10 cellular contexts compared by ENCODE assay signal in genomic region chr7:143375298-143376034, GRCh38. TPM values are rescaled to one million over a fixed set of nuclear protein-coding genes. Genes with fewer than 3 reads are reported as not detected.
DNase-seq lines count a peak whose midpoint lies in the region; TF ChIP-seq lines count a peak whose summit lies in the region.
"Had no signal": no experiment of that assay in that cellular context is flagged by ENCODE, and none has a peak within 500 bp of the region (broad histone marks: within the 10 kb centered on the region; RNA-seq: fewer than 3 reads in every experiment).

No MANE protein-coding gene starts in this region.

- no peak for TF ChIP-seq CTCF in neural progenitor cell (IDR thresholded peaks at IDR 0.05)

- H3K27me3 ChIP-seq in neural progenitor cell: no peaks in the 10 kb centered on the region

- no peaks in the 10 kb centered on the region for H3K36me3 ChIP-seq in neural progenitor cell

- no peaks in the 10 kb centered on the region for H3K9me3 ChIP-seq in neural progenitor cell (ENCODE audit: low read depth)

- H2AFZ ChIP-seq in neural progenitor cell (replicated peaks): no peak overlapping the region

- H3K4me2 ChIP-seq in neural progenitor cell: no peak overlapping the region

- H3K9me3 Mint-ChIP-seq in dendritic cell treated with granulocyte-macrophage colony-stimulating factor and Interleukin-4, amounts not matched to agents 40 ng/mL and 50 ng/mL, for 4 days: no peaks in the 10 kb centered on the region
- peaks cover 2% of the 10 kb centered on the region for H3K9me3 Mint-ChIP-seq in neural progenitor cell

- H4K20me1 ChIP-seq in neural progenitor cell (ENCODE audit: low read depth): no peaks in the 10 kb centered on the region

- H3K9ac ChIP-seq in neural progenitor cell: no peak overlapping the region

- intact Hi-C loops in dendritic cell treated with granulocyte-macrophage colony-stimulating factor and Interleukin-4, amounts not matched to agents 40 ng/mL and 50 ng/mL, for 4 days (cut with micrococcal nuclease): no loop called here

- no peak overlapping the region for H3K4me3 ChIP-seq in neural progenitor cell

- DNase-seq in NK-92 treated with Interleukin-12 subunit alpha and Interleukin-12 subunit beta, amount 100 ng/mL, for 24 hours (lab: John Stamatoyannopoulos, UW): peak; percentile 76
- DNase-seq in NK-92 (lab: John Stamatoyannopoulos, UW; ENCODE audit: unreplicated experiment): no peak
- peak; percentile 36 for DNase-seq in SW480 (ENCODE audit: low spot score)
- DNase-seq in stimulated activated CD8-positive, alpha-beta memory T cell treated with anti-CD3 and anti-CD28 coated beads, Interleukin-7, amount 100 ng/mL, for 4 hours (ENCODE audit: low read depth in 2 of 2): peak; percentile 41 to 47
- DNase-seq in neural progenitor cell (ENCODE audit: low spot score): no peak
- DNase-seq in superior temporal gyrus (ENCODE audit: extremely low spot score): no peak
- no peak for DNase-seq in HuH-7 (ENCODE audit: low spot score)
- DNase-seq: 8988T, MM.1S had no signal

- H3K27me3 Mint-ChIP-seq in dendritic cell treated with granulocyte-macrophage colony-stimulating factor and Interleukin-4, amounts not matched to agents 40 ng/mL and 50 ng/mL, for 4 days: no peaks in the 10 kb centered on the region
- peaks cover 14% of the 10 kb centered on the region for H3K27me3 Mint-ChIP-seq in neural progenitor cell (ENCODE audit: insufficient read depth, low read depth)

- no peaks in the 10 kb centered on the region for H3K79me2 ChIP-seq in neural progenitor cell (ENCODE audit: low read depth)

- peaks cover 12% of the 10 kb centered on the region for H3F3A ChIP-seq in neural progenitor cell (ENCODE audit: low read depth)

- no peaks in the 10 kb centered on the region for H3K36me3 Mint-ChIP-seq in dendritic cell treated with granulocyte-macrophage colony-stimulating factor and Interleukin-4, amounts not matched to agents 40 ng/mL and 50 ng/mL, for 4 days (ENCODE audit: low read depth)
- no peaks in the 10 kb centered on the region for H3K36me3 Mint-ChIP-seq in neural progenitor cell

- H3K4me1 ChIP-seq in neural progenitor cell: peaks cover 15% of the 10 kb centered on the region

- H3K4me1 Mint-ChIP-seq in dendritic cell treated with granulocyte-macrophage colony-stimulating factor and Interleukin-4, amounts not matched to agents 40 ng/mL and 50 ng/mL, for 4 days (ENCODE audit: low read depth): peaks cover 76% of the 10 kb centered on the region
- H3K4me1 Mint-ChIP-seq in neural progenitor cell: peaks cover 29% of the 10 kb centered on the region

- H3K4me3 Mint-ChIP-seq in dendritic cell treated with granulocyte-macrophage colony-stimulating factor and Interleukin-4, amounts not matched to agents 40 ng/mL and 50 ng/mL, for 4 days: no peak overlapping the region
- H3K4me3 Mint-ChIP-seq in neural progenitor cell: no peak overlapping the region

- peak overlapping the region; percentile 39 for H3K27ac Mint-ChIP-seq in dendritic cell treated with granulocyte-macrophage colony-stimulating factor and Interleukin-4, amounts not matched to agents 40 ng/mL and 50 ng/mL, for 4 days
- H3K27ac Mint-ChIP-seq in neural progenitor cell: no peak overlapping the region

- no peak overlapping the region for H3K27ac ChIP-seq in neural progenitor cell

RNA-seq across cellular contexts. Expression of gene ZYX, which starts 5.7 kb away (rescaled TPM):
- 5.2 and 21.5 TPM in 2 replicates for total RNA-seq in neural progenitor cell (ENCODE audit: low replicate concordance)

RNA-seq across cellular contexts. Expression of gene FAM131B, which starts 13.0 kb away (rescaled TPM):
- 20.1 and 46.5 TPM in 2 replicates for total RNA-seq in neural progenitor cell (ENCODE audit: low replicate concordance)

RNA-seq across cellular contexts. Expression of gene EPHA1, which starts 33.2 kb away (rescaled TPM):
- total RNA-seq in neural progenitor cell (ENCODE audit: low replicate concordance): 4.1 and 6.0 TPM in 2 replicates

RNA-seq across cellular contexts. Expression of gene CLCN1, which starts 59.6 kb away (rescaled TPM):
- total RNA-seq in neural progenitor cell (ENCODE audit: low replicate concordance): not detected in 2 replicates

Comparison
In these comparisons a context has a peak if more than half of its experiments do, and no peak if none do; other contexts are left out.
1. DNase-seq: peak in NK-92 treated with Interleukin-12 subunit alpha and Interleukin-12 subunit beta, amount 100 ng/mL, for 24 hours (single experiment), SW480 (single experiment) and stimulated activated CD8-positive, alpha-beta memory T cell treated with anti-CD3 and anti-CD28 coated beads, Interleukin-7, amount 100 ng/mL, for 4 hours (2 of 2); none in NK-92 (single experiment), neural progenitor cell (single experiment), superior temporal gyrus (single experiment) and HuH-7 (single experiment).